17 cellular contexts compared by ENCODE assay signal in the genomic region with DNA sequence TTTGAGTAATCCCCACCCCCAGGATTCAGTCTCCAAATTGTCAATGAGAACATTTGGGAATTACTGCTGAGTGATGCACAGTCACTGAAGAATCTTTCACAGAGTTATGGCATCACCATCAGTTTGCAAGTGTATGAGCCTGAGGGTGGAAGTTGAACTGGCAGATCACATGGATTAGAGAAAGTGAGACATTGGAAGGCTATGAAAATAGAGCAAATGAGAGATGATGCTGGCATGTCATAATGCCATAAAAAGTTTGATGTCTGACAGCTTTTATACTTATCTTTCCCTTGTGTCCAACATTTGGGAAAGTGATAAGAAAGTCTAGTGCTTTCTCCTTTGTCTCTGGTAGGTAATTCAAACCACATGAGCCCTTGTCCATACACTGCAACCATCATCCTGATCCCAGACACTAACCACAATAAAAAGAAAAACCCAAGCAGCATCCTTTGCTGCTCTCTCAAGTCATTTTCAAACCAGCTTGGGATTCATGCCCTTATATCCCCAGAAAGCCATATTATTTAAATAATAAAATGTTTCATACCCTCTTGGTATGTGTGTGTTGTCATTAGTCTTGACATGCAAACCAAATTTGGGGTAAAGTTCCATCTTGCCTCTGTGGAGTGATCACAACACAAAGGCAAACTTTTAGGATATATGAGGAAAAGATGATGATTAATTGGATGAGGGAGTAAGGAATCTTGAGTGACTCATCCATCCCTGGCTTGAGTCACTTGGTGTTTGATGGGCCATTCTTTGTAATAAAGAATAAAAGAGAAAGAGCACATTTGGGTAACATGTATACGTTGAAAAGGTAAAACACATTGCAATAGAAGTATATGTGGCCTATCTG.
DNase-seq lines count a peak whose midpoint lies in the region; ATAC-seq, FAIRE-seq and TF ChIP-seq lines count a peak whose summit lies in the region.
"Had no signal": no experiment of that assay in that cellular context is flagged by ENCODE, and none has a peak within 500 bp of the region (broad histone marks: within the 10 kb centered on the region; RNA-seq: fewer than 3 reads in every experiment).

No MANE protein-coding gene starts in this region.

- H3K4me2 ChIP-seq in PC-3 (ENCODE audit: low read length) (peak overlapping the region; percentile 37), endothelial cell of umbilical vein (ENCODE audit: insufficient read depth, low read length) (no peak overlapping the region), mesenchymal stem cell (ENCODE audit: low read length, poor library complexity, severe bottlenecking) (no peak overlapping the region)

- no peak overlapping the region for H3K14ac ChIP-seq in mesenchymal stem cell (ENCODE audit: low read length in 2 of 2)

- H4K91ac ChIP-seq in mesenchymal stem cell (ENCODE audit: low read length): no peak overlapping the region

- no peak overlapping the region for H4K8ac ChIP-seq in mesenchymal stem cell (ENCODE audit: low read length)

- intact Hi-C loops in PC-3 (cut with micrococcal nuclease): loop anchor here (2.0 to 5.0 kb wide), 2 partner anchors 21 to 199 kb away; no protein-coding TSS in a partner anchor
- intact Hi-C loops in endothelial cell of umbilical vein (cut with micrococcal nuclease): no loop called here
- intact Hi-C loops in activated naive CD4-positive, alpha-beta T cell treated with anti-CD3 and anti-CD28 coated beads for 36 hours (cut with micrococcal nuclease): no loop called here

- TF ChIP-seq POLR2A in endothelial cell of umbilical vein (IDR thresholded peaks at IDR 0.05; ENCODE audit: low read depth, low read length): no peak

- no peak overlapping the region for H2BK5ac ChIP-seq in mesenchymal stem cell (ENCODE audit: low read depth, low read length, poor library complexity, severe bottlenecking)

- H3K27me3 ChIP-seq in PC-3 (ENCODE audit: low read length): no peaks in the 10 kb centered on the region
- no peaks in the 10 kb centered on the region for H3K27me3 ChIP-seq in endothelial cell of umbilical vein (ENCODE audit: control insufficient read depth in 2 of 2, insufficient read depth in 2 of 2, low read length in 2 of 2)
- no peaks in the 10 kb centered on the region for H3K27me3 ChIP-seq in mesenchymal stem cell (ENCODE audit: control insufficient read depth in 1 of 2, insufficient read depth in 1 of 2, low read length in 2 of 2)
- H3K27me3 ChIP-seq: Peyer's patch had no signal

- ATAC-seq in PC-3: peak; percentile 68

- BruUV-seq in PC-3 (replicated peaks; lab: Mats Ljungman, UMichigan) (no TSS peak), endothelial cell of umbilical vein (replicated peaks; lab: Mats Ljungman, UMichigan) (no TSS peak)

- H3K36me3 ChIP-seq in PC-3 (ENCODE audit: low read depth, low read length) (no peaks in the 10 kb centered on the region), endothelial cell of umbilical vein (ENCODE audit: control insufficient read depth in 2 of 2, extremely low read depth in 1 of 2, insufficient read depth in 2 of 2, low read length in 2 of 2) (no peaks in the 10 kb centered on the region), mesenchymal stem cell (ENCODE audit: control insufficient read depth in 1 of 2, insufficient read depth in 2 of 2, low read depth in 1 of 2, low read length in 2 of 2) (no peaks in the 10 kb centered on the region)
- H3K36me3 ChIP-seq: Peyer's patch had no signal

- H3K27me3 Mint-ChIP-seq in mesothelial cell of epicardium (ENCODE audit: low read depth): no peaks in the 10 kb centered on the region
- no peaks in the 10 kb centered on the region for H3K27me3 Mint-ChIP-seq in activated naive CD4-positive, alpha-beta T cell treated with anti-CD3 and anti-CD28 coated beads for 36 hours (ENCODE audit: low read depth)
- H3K27me3 Mint-ChIP-seq: activated B cell treated with CpG ODN at 0.5 μM for 24 hours had no signal

- peaks cover 38% of the 10 kb centered on the region for H3K4me1 ChIP-seq in PC-3 (ENCODE audit: insufficient read depth, low read length)
- no peaks in the 10 kb centered on the region for H3K4me1 ChIP-seq in endothelial cell of umbilical vein (ENCODE audit: control insufficient read depth, extremely low read depth, insufficient read depth, low read length)
- H3K4me1 ChIP-seq in mesenchymal stem cell (ENCODE audit: control insufficient read depth, insufficient read depth, low read depth, low read length): no peaks in the 10 kb centered on the region
- H3K4me1 ChIP-seq: Peyer's patch had no signal

- H3K79me2 ChIP-seq in PC-3 (ENCODE audit: low read length) (no peaks in the 10 kb centered on the region), endothelial cell of umbilical vein (ENCODE audit: control insufficient read depth, insufficient read depth, low read length) (no peaks in the 10 kb centered on the region)

- H3K27ac Mint-ChIP-seq in mesothelial cell of epicardium: no peak overlapping the region
- no peak overlapping the region for H3K27ac Mint-ChIP-seq in activated naive CD4-positive, alpha-beta T cell treated with anti-CD3 and anti-CD28 coated beads for 36 hours
- H3K27ac Mint-ChIP-seq: activated B cell treated with CpG ODN at 0.5 μM for 24 hours; nephron progenitor cell; T-helper 1 cell treated with Interleukin-12 subunit alpha and Interleukin-12 subunit beta and Interleukin-4 antibody, amounts not matched to agents 30 μg/mL and 1 μg/mL, for 36 hours had no signal

- H3K79me1 ChIP-seq in mesenchymal stem cell (replicated peaks; ENCODE audit: low read length, poor library complexity, severe bottlenecking): no peaks in the 10 kb centered on the region

- FAIRE-seq in endothelial cell of umbilical vein (lab: Jason Lieb, UNC): no peak
- FAIRE-seq: D721Med had no signal

- DNase-seq in EH (ENCODE audit: low read depth): peak; percentile 0
- DNase-seq in PC-3: peak; percentile 89
- DNase-seq in endothelial cell of umbilical vein (ENCODE audit: low read depth, low spot score): no peak
- peak; percentile 48 for DNase-seq in mesenchymal stem cell
- DNase-seq in mesothelial cell of epicardium (ENCODE audit: low spot score in 2 of 2, unreplicated experiment in 2 of 2): no peak
- no peak for DNase-seq in HuH-7 (ENCODE audit: low spot score)
- DNase-seq in activated naive CD4-positive, alpha-beta T cell treated with anti-CD3 and anti-CD28 coated beads for 36 hours: no peak
- DNase-seq in NCI-H1092 treated with DMSO at 0.1 percent for 48 hours (lab: John Stamatoyannopoulos, UW): no peak
- DNase-seq: activated B cell treated with CpG ODN at 0.5 μM for 24 hours, activated gamma-delta T cell, foreskin melanocyte, MM.1S, NCI-H82, nephron progenitor cell, Peyer's patch had no signal

- H3K4me3 ChIP-seq in PC-3 (ENCODE audit: low read length) (peak overlapping the region; percentile 30; the same call in 1 of the 2 replicates), endothelial cell of umbilical vein (replicated peaks in 1 of 3; ENCODE audit: insufficient read depth in 1 of 3, low read depth in 1 of 3, low read length in 3 of 3) (no peak overlapping the region), mesenchymal stem cell (ENCODE audit: insufficient read depth in 1 of 2, low read depth in 1 of 2, low read length in 2 of 2) (no peak overlapping the region)
- H3K4me3 ChIP-seq: Peyer's patch had no signal

- 37% methylated on average over 1 of the region's 1 CpG for WGBS in mesenchymal stem cell

- H3K27ac ChIP-seq in PC-3 (ENCODE audit: low read length): peak overlapping the region; percentile 98
- no peak overlapping the region for H3K27ac ChIP-seq in endothelial cell of umbilical vein (ENCODE audit: insufficient read depth, low read depth, low read length)
- H3K27ac ChIP-seq in mesenchymal stem cell (ENCODE audit: low read length, poor library complexity, severe bottlenecking): no peak overlapping the region
- H3K27ac ChIP-seq: Peyer's patch had no signal

- H3K18ac ChIP-seq in mesenchymal stem cell (ENCODE audit: low read depth in 1 of 2, low read length in 2 of 2): no peak overlapping the region

- H2BK15ac ChIP-seq in mesenchymal stem cell (ENCODE audit: low read depth, poor library complexity, severe bottlenecking): no peak overlapping the region

- no peak overlapping the region for H3K4ac ChIP-seq in mesenchymal stem cell (ENCODE audit: low read depth in 1 of 2, low read length in 2 of 2)

- H3F3A ChIP-seq in PC-3 (ENCODE audit: low read length, unreplicated experiment): peaks cover 9% of the 10 kb centered on the region

- H2BK12ac ChIP-seq in mesenchymal stem cell (ENCODE audit: low read length in 2 of 2): no peak overlapping the region

- H3K9me3 Mint-ChIP-seq in mesothelial cell of epicardium: no peaks in the 10 kb centered on the region
- H3K9me3 Mint-ChIP-seq in activated naive CD4-positive, alpha-beta T cell treated with anti-CD3 and anti-CD28 coated beads for 36 hours: no peaks in the 10 kb centered on the region
- H3K9me3 Mint-ChIP-seq: activated B cell treated with CpG ODN at 0.5 μM for 24 hours, nephron progenitor cell had no signal

- dilution Hi-C loops in endothelial cell of umbilical vein (cut with MboI; ENCODE audit: extremely low pct_ligation_motif_present, low sequenced_read_pairs): no loop called here

- POLR2A ChIA-PET in PC-3 (lab: Charles Lee; ENCODE audit: unreplicated experiment) (no interaction called here), endothelial cell of umbilical vein (lab: Charles Lee) (no interaction called here)

- H3K4me1 Mint-ChIP-seq in mesothelial cell of epicardium: no peaks in the 10 kb centered on the region
- H3K4me1 Mint-ChIP-seq in activated naive CD4-positive, alpha-beta T cell treated with anti-CD3 and anti-CD28 coated beads for 36 hours (ENCODE audit: low read depth): no peaks in the 10 kb centered on the region
- H3K4me1 Mint-ChIP-seq: activated B cell treated with CpG ODN at 0.5 μM for 24 hours, nephron progenitor cell had no signal

- H2BK120ac ChIP-seq in mesenchymal stem cell (ENCODE audit: low read depth, low read length): no peak overlapping the region

- H3K9me1 ChIP-seq in endothelial cell of umbilical vein (replicated peaks; ENCODE audit: control insufficient read depth, extremely low read depth, insufficient read depth, low read length): no peaks in the 10 kb centered on the region

- CTCF ChIA-PET in PC-3 (lab: Charles Lee): no interaction called here
- CTCF ChIA-PET in endothelial cell of umbilical vein (lab: Charles Lee): no interaction called here
- CTCF ChIA-PET in activated naive CD4-positive, alpha-beta T cell treated with anti-CD3 and anti-CD28 coated beads for 36 hours (lab: Charles Lee): no interaction called here

- H3K4me3 Mint-ChIP-seq in mesothelial cell of epicardium: no peak overlapping the region
- no peak overlapping the region for H3K4me3 Mint-ChIP-seq in activated naive CD4-positive, alpha-beta T cell treated with anti-CD3 and anti-CD28 coated beads for 36 hours
- H3K4me3 Mint-ChIP-seq: activated B cell treated with CpG ODN at 0.5 μM for 24 hours; nephron progenitor cell; T-helper 1 cell treated with Interleukin-12 subunit alpha and Interleukin-12 subunit beta and Interleukin-4 antibody, amounts not matched to agents 30 μg/mL and 1 μg/mL, for 36 hours had no signal

- no peaks in the 10 kb centered on the region for H3K9me2 ChIP-seq in PC-3 (replicated peaks; ENCODE audit: low read length)

- no peaks in the 10 kb centered on the region for H3K36me3 Mint-ChIP-seq in mesothelial cell of epicardium
- no peaks in the 10 kb centered on the region for H3K36me3 Mint-ChIP-seq in activated naive CD4-positive, alpha-beta T cell treated with anti-CD3 and anti-CD28 coated beads for 36 hours (ENCODE audit: low read depth)

- TF ChIP-seq CTCF in PC-3 (conservative IDR thresholded peaks at IDR 0.05; ENCODE audit: low read depth, low read length): no peak
- no peak for TF ChIP-seq CTCF in endothelial cell of umbilical vein (IDR thresholded peaks at IDR 0.05; ENCODE audit: extremely low read depth in 1 of 2, insufficient read depth in 1 of 2, low read depth in 1 of 2, low read length in 2 of 2)
- TF ChIP-seq CTCF in mesothelial cell of epicardium (IDR thresholded peaks at IDR 0.05; ENCODE audit: unreplicated experiment): no peak

- H3K23ac ChIP-seq in mesenchymal stem cell (ENCODE audit: low read length in 2 of 2): no peak overlapping the region

- no peaks in the 10 kb centered on the region for H3K9me3 ChIP-seq in PC-3 (ENCODE audit: low read length)
- no peaks in the 10 kb centered on the region for H3K9me3 ChIP-seq in endothelial cell of umbilical vein (replicated peaks; ENCODE audit: control insufficient read depth, insufficient read depth, low read length)
- no peaks in the 10 kb centered on the region for H3K9me3 ChIP-seq in mesenchymal stem cell (ENCODE audit: control insufficient read depth, low read length)
- H3K9me3 ChIP-seq: Peyer's patch had no signal

- H2AFZ ChIP-seq in PC-3 (ENCODE audit: low read length) (no peak overlapping the region), endothelial cell of umbilical vein (ENCODE audit: low read depth, low read length) (no peak overlapping the region), mesenchymal stem cell (ENCODE audit: low read depth, low read length) (no peak overlapping the region)

- H3K9ac ChIP-seq in PC-3 (ENCODE audit: low read length) (peak overlapping the region; percentile 65), endothelial cell of umbilical vein (replicated peaks; ENCODE audit: extremely low read depth, insufficient read depth, low read length) (no peak overlapping the region), mesenchymal stem cell (ENCODE audit: low read length) (peak overlapping the region; percentile 66)

- no peaks in the 10 kb centered on the region for H4K20me1 ChIP-seq in PC-3 (ENCODE audit: low read length)
- no peaks in the 10 kb centered on the region for H4K20me1 ChIP-seq in endothelial cell of umbilical vein (replicated peaks; ENCODE audit: control insufficient read depth, extremely low read depth, insufficient read depth, low read length)

- no peak overlapping the region for H2AK5ac ChIP-seq in mesenchymal stem cell (ENCODE audit: low read length, severe bottlenecking)

Comparison
In these comparisons a context has a peak if more than half of its experiments do, and no peak if none do; other contexts are left out.
1. DNase-seq: peak in EH (single experiment), PC-3 (single experiment) and mesenchymal stem cell (single experiment); none in endothelial cell of umbilical vein (single experiment), mesothelial cell of epicardium (0 of 2), HuH-7 (single experiment), activated naive CD4-positive, alpha-beta T cell treated with anti-CD3 and anti-CD28 coated beads for 36 hours (single experiment) and NCI-H1092 treated with DMSO at 0.1 percent for 48 hours (single experiment).